Comparison of ENCODE assay signal across 2 cellular contexts in genomic region chr12:119179335-119180021, GRCh38.
A peak's percentile ranks its signal among the peaks of the same experiment; 100 is the strongest.
TF ChIP-seq lines count a peak whose summit lies in the region.

No MANE protein-coding gene starts in this region.

TF ChIP-seq in IMR-90, 13 proteins besides CTCF, POLR2A, EP300 and RAD21:
- TF ChIP-seq, protein P1, sequence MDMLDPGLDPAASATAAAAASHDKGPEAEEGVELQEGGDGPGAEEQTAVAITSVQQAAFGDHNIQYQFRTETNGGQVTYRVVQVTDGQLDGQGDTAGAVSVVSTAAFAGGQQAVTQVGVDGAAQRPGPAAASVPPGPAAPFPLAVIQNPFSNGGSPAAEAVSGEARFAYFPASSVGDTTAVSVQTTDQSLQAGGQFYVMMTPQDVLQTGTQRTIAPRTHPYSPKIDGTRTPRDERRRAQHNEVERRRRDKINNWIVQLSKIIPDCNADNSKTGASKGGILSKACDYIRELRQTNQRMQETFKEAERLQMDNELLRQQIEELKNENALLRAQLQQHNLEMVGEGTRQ (IDR thresholded peaks at IDR 0.05; ENCODE audit: low read depth, low read length): no peak
- TF ChIP-seq CHD1 (IDR thresholded peaks at IDR 0.05; ENCODE audit: low read depth, low read length) (no peak), ELK1 (IDR thresholded peaks at IDR 0.05; ENCODE audit: borderline replicate concordance, low read depth, low read length) (no peak), BHLHE40 (IDR thresholded peaks at IDR 0.05; ENCODE audit: low read depth, low read length) (no peak), NFE2L2 (IDR thresholded peaks at IDR 0.05; ENCODE audit: low read depth, low read length) (no peak), SMC3 (IDR thresholded peaks at IDR 0.05; ENCODE audit: low read depth, low read length) (no peak), RFX5 (IDR thresholded peaks at IDR 0.05; ENCODE audit: low read depth, low read length) (no peak), FOS (IDR thresholded peaks at IDR 0.05; ENCODE audit: low read depth, low read length) (0 out of 2 replicates have a peak, but pooled peaks have one; percentile 12), MAFK (IDR thresholded peaks at IDR 0.05; ENCODE audit: low read depth, low read length) (peak; percentile 10; the same call in 1 of the 2 replicates), MXI1 (IDR thresholded peaks at IDR 0.05; ENCODE audit: borderline replicate concordance, low read depth, low read length) (no peak), CEBPB (IDR thresholded peaks at IDR 0.05; ENCODE audit: low read depth, low read length) (no peak), RCOR1 (IDR thresholded peaks at IDR 0.05; ENCODE audit: insufficient replicate concordance, low read length) (no peak), MAZ (IDR thresholded peaks at IDR 0.05; ENCODE audit: borderline replicate concordance, low read depth, low read length) (no peak)

TF ChIP-seq in HepG2, 621 proteins besides CTCF, POLR2A, EP300 and RAD21:
- TF ChIP-seq JDP2 (CRISPR knock-in tag; IDR thresholded peaks at IDR 0.05; ENCODE audit: borderline replicate concordance) (no peak), TP53 (CRISPR knock-in tag; conservative IDR thresholded peaks at IDR 0.05) (no peak), STAG1 (CRISPR knock-in tag; IDR thresholded peaks at IDR 0.05) (no peak), TSC22D2 (CRISPR knock-in tag; IDR thresholded peaks at IDR 0.05; ENCODE audit: borderline replicate concordance) (no peak), ATF2 (CRISPR knock-in tag; IDR thresholded peaks at IDR 0.05) (no peak), NFE2 (CRISPR knock-in tag; IDR thresholded peaks at IDR 0.05) (no peak), JUND (CRISPR knock-in tag; IDR thresholded peaks at IDR 0.05) (peak; percentile 36; the same call in 1 of the 2 replicates), TEF (CRISPR knock-in tag; IDR thresholded peaks at IDR 0.05) (no peak), TEAD3 (CRISPR knock-in tag; optimal IDR thresholded peaks at IDR 0.05; ENCODE audit: borderline replicate concordance) (peak; percentile 22), ZMYM2 (CRISPR knock-in tag; IDR thresholded peaks at IDR 0.05) (no peak), NPAS2 (CRISPR knock-in tag; IDR thresholded peaks at IDR 0.05; ENCODE audit: borderline replicate concordance) (no peak), FOSL2 (CRISPR knock-in tag; IDR thresholded peaks at IDR 0.05) (peak; percentile 63), NFYB (CRISPR knock-in tag; IDR thresholded peaks at IDR 0.05) (no peak), ZFAT (CRISPR knock-in tag; conservative IDR thresholded peaks at IDR 0.05) (no peak), ZNF34 (CRISPR knock-in tag; IDR thresholded peaks at IDR 0.05; ENCODE audit: borderline replicate concordance) (no peak), FOXM1 (CRISPR knock-in tag; IDR thresholded peaks at IDR 0.05) (no peak), ZNF792 (CRISPR knock-in tag; IDR thresholded peaks at IDR 0.05) (no peak), TFE3 (CRISPR knock-in tag; IDR thresholded peaks at IDR 0.05) (no peak), TEAD2 (CRISPR knock-in tag; IDR thresholded peaks at IDR 0.05) (no peak)
- TF ChIP-seq, protein P2, sequence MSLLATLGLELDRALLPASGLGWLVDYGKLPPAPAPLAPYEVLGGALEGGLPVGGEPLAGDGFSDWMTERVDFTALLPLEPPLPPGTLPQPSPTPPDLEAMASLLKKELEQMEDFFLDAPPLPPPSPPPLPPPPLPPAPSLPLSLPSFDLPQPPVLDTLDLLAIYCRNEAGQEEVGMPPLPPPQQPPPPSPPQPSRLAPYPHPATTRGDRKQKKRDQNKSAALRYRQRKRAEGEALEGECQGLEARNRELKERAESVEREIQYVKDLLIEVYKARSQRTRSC (CRISPR knock-in tag; IDR thresholded peaks at IDR 0.05; ENCODE audit: low read depth): no peak
- TF ChIP-seq, protein P3, sequence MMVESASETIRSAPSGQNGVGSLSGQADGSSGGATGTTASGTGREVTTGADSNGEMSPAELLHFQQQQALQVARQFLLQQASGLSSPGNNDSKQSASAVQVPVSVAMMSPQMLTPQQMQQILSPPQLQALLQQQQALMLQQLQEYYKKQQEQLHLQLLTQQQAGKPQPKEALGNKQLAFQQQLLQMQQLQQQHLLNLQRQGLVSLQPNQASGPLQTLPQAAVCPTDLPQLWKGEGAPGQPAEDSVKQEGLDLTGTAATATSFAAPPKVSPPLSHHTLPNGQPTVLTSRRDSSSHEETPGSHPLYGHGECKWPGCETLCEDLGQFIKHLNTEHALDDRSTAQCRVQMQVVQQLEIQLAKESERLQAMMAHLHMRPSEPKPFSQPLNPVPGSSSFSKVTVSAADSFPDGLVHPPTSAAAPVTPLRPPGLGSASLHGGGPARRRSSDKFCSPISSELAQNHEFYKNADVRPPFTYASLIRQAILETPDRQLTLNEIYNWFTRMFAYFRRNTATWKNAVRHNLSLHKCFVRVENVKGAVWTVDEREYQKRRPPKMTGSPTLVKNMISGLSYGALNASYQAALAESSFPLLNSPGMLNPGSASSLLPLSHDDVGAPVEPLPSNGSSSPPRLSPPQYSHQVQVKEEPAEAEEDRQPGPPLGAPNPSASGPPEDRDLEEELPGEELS (CRISPR knock-in tag; IDR thresholded peaks at IDR 0.05): no peak
- TF ChIP-seq, protein P4, sequence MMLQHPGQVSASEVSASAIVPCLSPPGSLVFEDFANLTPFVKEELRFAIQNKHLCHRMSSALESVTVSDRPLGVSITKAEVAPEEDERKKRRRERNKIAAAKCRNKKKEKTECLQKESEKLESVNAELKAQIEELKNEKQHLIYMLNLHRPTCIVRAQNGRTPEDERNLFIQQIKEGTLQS (CRISPR knock-in tag; IDR thresholded peaks at IDR 0.05): peak; percentile 18; the same call in 1 of the 2 replicates
- TF ChIP-seq, protein P5, sequence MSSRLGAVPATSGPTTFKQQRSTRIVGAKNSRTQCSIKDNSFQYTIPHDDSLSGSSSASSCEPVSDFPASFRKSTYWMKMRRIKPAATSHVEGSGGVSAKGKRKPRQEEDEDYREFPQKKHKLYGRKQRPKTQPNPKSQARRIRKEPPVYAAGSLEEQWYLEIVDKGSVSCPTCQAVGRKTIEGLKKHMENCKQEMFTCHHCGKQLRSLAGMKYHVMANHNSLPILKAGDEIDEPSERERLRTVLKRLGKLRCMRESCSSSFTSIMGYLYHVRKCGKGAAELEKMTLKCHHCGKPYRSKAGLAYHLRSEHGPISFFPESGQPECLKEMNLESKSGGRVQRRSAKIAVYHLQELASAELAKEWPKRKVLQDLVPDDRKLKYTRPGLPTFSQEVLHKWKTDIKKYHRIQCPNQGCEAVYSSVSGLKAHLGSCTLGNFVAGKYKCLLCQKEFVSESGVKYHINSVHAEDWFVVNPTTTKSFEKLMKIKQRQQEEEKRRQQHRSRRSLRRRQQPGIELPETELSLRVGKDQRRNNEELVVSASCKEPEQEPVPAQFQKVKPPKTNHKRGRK (CRISPR knock-in tag; IDR thresholded peaks at IDR 0.05): no peak
- TF ChIP-seq, protein P6, sequence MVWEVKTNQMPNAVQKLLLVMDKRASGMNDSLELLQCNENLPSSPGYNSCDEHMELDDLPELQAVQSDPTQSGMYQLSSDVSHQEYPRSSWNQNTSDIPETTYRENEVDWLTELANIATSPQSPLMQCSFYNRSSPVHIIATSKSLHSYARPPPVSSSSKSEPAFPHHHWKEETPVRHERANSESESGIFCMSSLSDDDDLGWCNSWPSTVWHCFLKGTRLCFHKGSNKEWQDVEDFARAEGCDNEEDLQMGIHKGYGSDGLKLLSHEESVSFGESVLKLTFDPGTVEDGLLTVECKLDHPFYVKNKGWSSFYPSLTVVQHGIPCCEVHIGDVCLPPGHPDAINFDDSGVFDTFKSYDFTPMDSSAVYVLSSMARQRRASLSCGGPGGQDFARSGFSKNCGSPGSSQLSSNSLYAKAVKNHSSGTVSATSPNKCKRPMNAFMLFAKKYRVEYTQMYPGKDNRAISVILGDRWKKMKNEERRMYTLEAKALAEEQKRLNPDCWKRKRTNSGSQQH (CRISPR knock-in tag; IDR thresholded peaks at IDR 0.05; ENCODE audit: low read depth): no peak
TF ChIP-seq in HepG2: peak in this region for 4.
